18 cellular contexts compared by ENCODE assay signal in the genomic region with DNA sequence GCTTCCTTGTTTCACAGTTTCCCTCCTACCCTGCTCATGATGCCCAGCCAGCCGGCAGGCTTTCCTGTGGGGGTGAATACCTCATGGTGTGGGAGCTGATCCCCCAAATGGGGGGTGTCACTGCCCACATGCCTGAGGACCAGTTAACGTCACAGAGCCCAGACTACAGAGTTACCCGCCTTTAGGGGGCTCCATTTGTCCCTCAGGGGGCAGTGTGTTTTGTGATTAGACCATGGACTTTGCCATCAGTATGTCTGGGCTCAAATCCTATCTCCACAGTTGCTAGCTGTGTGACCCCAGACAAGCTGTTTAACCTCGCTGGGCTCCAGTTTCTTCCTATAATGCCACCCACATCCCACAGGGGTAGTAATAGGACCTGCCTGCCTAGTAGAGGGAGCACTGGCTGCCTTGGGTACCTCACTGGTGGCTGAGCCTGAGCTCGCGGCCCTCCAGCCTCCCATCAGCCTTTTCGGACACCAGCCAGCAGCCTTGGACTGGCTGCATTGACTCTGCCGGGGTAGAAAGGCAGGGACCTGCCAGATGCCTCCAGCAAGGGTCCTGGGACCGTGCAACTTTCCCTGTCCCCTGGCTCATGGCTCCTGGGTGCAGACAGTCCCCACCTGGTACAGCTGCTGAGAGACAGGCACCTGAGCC.
DNase-seq lines count a peak whose midpoint lies in the region; ATAC-seq and TF ChIP-seq lines count a peak whose summit lies in the region.
"Had no signal": no experiment of that assay in that cellular context is flagged by ENCODE, and none has a peak within 500 bp of the region (broad histone marks: within the 10 kb centered on the region; RNA-seq: fewer than 3 reads in every experiment).

No MANE protein-coding gene starts in this region.

- no peaks in the 10 kb centered on the region for H3K4me1 Mint-ChIP-seq in activated T-cell treated with anti-CD3 and anti-CD28 coated beads, Interleukin-2, amount 50 U/mL, for 72 hours (ENCODE audit: low read depth)
- H3K4me1 Mint-ChIP-seq: activated CD4-positive, alpha-beta T cell treated with anti-CD3 and anti-CD28 coated beads for 36 hours had no signal

- peaks cover 6% of the 10 kb centered on the region for H4K20me1 ChIP-seq in hepatocyte (ENCODE audit: insufficient read depth, poor library complexity, severe bottlenecking)

- no peak overlapping the region for H3K4me3 Mint-ChIP-seq in activated T-cell treated with anti-CD3 and anti-CD28 coated beads, Interleukin-2, amount 50 U/mL, for 72 hours
- H3K4me3 Mint-ChIP-seq: activated CD4-positive, alpha-beta T cell treated with anti-CD3 and anti-CD28 coated beads for 36 hours; dendritic cell treated with granulocyte-macrophage colony-stimulating factor and Interleukin-4, amounts not matched to agents 40 ng/mL and 50 ng/mL, for 4 days; stimulated activated naive CD8-positive, alpha-beta T cell treated with anti-CD3 and anti-CD28 coated beads, Interleukin-15, Interleukin-2, amounts not matched to agents 100 ng/mL and 50 ng/mL, for 24 hours; T-helper 17 cell had no signal

- no peaks in the 10 kb centered on the region for H3K27me3 Mint-ChIP-seq in activated T-cell treated with anti-CD3 and anti-CD28 coated beads, Interleukin-2, amount 50 U/mL, for 72 hours (ENCODE audit: low read depth)
- H3K27me3 Mint-ChIP-seq: activated CD4-positive, alpha-beta T cell treated with anti-CD3 and anti-CD28 coated beads for 36 hours; stimulated activated naive CD8-positive, alpha-beta T cell treated with anti-CD3 and anti-CD28 coated beads, Interleukin-15, Interleukin-2, amounts not matched to agents 100 ng/mL and 50 ng/mL, for 24 hours had no signal

- no peak overlapping the region for H2AFZ ChIP-seq in hepatocyte
- no peak overlapping the region for H2AFZ ChIP-seq in parathyroid adenoma

- DNase-seq in NT2/D1 (ENCODE audit: low read depth, low spot score), result no peak
- no peak for DNase-seq in hepatocyte (ENCODE audit: low spot score)
- no peak for DNase-seq in DMS53 treated with DMSO at 0.1 percent for 48 hours (lab: John Stamatoyannopoulos, UW; ENCODE audit: unreplicated experiment)
- no peak for DNase-seq in activated T-cell treated with anti-CD3 and anti-CD28 coated beads, Interleukin-2, amount 50 U/mL, for 72 hours
- DNase-seq in AG08396 (ENCODE audit: low spot score), result no peak
- DNase-seq in activated CD4-positive, alpha-beta T cell treated with anti-CD3 and anti-CD28 coated beads for 48 hours, result no peak
- DNase-seq: activated CD4-positive, alpha-beta T cell treated with anti-CD3 and anti-CD28 coated beads for 36 hours; activated CD8-positive, alpha-beta memory T cell treated with anti-CD3 and anti-CD28 coated beads, Interleukin-2, amount 50 U/mL, for 4 hours; activated naive CD4-positive, alpha-beta T cell; NCI-H526 treated with DMSO at 0.1 percent for 48 hours; T-helper 17 cell had no signal

- H3K36me3 Mint-ChIP-seq in activated T-cell treated with anti-CD3 and anti-CD28 coated beads, Interleukin-2, amount 50 U/mL, for 72 hours (ENCODE audit: insufficient read depth in 2 of 2), result no peaks in the 10 kb centered on the region

- H3K4me2 ChIP-seq in hepatocyte (no peak overlapping the region), parathyroid adenoma (ENCODE audit: low read length) (no peak overlapping the region)

- H3K79me2 ChIP-seq in hepatocyte (peaks cover 15% of the 10 kb centered on the region), parathyroid adenoma (peaks cover 45% of the 10 kb centered on the region)

- no peak overlapping the region for H3K27ac Mint-ChIP-seq in activated T-cell treated with anti-CD3 and anti-CD28 coated beads, Interleukin-2, amount 50 U/mL, for 72 hours
- H3K27ac Mint-ChIP-seq: activated CD4-positive, alpha-beta T cell treated with anti-CD3 and anti-CD28 coated beads for 36 hours; dendritic cell treated with granulocyte-macrophage colony-stimulating factor and Interleukin-4, amounts not matched to agents 40 ng/mL and 50 ng/mL, for 4 days; stimulated activated naive CD8-positive, alpha-beta T cell treated with anti-CD3 and anti-CD28 coated beads, Interleukin-15, Interleukin-2, amounts not matched to agents 100 ng/mL and 50 ng/mL, for 24 hours; T-helper 17 cell had no signal

- H3K9ac ChIP-seq in NT2/D1 (ENCODE audit: insufficient read length, low read depth) (peak overlapping the region; percentile 72), parathyroid adenoma (no peak overlapping the region)

- H3K9me3 ChIP-seq in NT2/D1 (ENCODE audit: insufficient read depth, low read length) (no peaks in the 10 kb centered on the region), hepatocyte (ENCODE audit: low read depth) (no peaks in the 10 kb centered on the region), parathyroid adenoma (ENCODE audit: control insufficient read depth, low read length) (no peaks in the 10 kb centered on the region)
- H3K9me3 ChIP-seq: esophagus muscularis mucosa, mucosa of descending colon, pancreas had no signal

- WGBS in hepatocyte (ENCODE audit: low lambda C conversion rate, missing lambda C conversion rate), result 87% methylated on average over 9 of the region's 9 CpGs

- H3K9me3 Mint-ChIP-seq in activated T-cell treated with anti-CD3 and anti-CD28 coated beads, Interleukin-2, amount 50 U/mL, for 72 hours, result no peaks in the 10 kb centered on the region
- H3K9me3 Mint-ChIP-seq: dendritic cell treated with granulocyte-macrophage colony-stimulating factor and Interleukin-4, amounts not matched to agents 40 ng/mL and 50 ng/mL, for 4 days; stimulated activated naive CD8-positive, alpha-beta T cell treated with anti-CD3 and anti-CD28 coated beads, Interleukin-15, Interleukin-2, amounts not matched to agents 100 ng/mL and 50 ng/mL, for 24 hours had no signal

- no peak overlapping the region for H3K4me3 ChIP-seq in NT2/D1 (ENCODE audit: insufficient read length, low read depth)
- no peak overlapping the region for H3K4me3 ChIP-seq in hepatocyte
- H3K4me3 ChIP-seq in parathyroid adenoma (ENCODE audit: low read depth, low read length), result no peak overlapping the region
- H3K4me3 ChIP-seq: esophagus muscularis mucosa, mucosa of descending colon, pancreas had no signal

- TF ChIP-seq CTCF in C4-2B (conservative IDR thresholded peaks at IDR 0.05), result no peak
- no peak for TF ChIP-seq CTCF in hepatocyte (IDR thresholded peaks at IDR 0.05; ENCODE audit: poor library complexity)
- no peak for TF ChIP-seq CTCF in parathyroid adenoma (IDR thresholded peaks at IDR 0.05)

- H3K27me3 ChIP-seq in NT2/D1 (ENCODE audit: insufficient read depth, insufficient read length), result no peaks in the 10 kb centered on the region
- H3K27me3 ChIP-seq in hepatocyte, result no peaks in the 10 kb centered on the region
- no peaks in the 10 kb centered on the region for H3K27me3 ChIP-seq in parathyroid adenoma (ENCODE audit: control insufficient read depth, insufficient read depth, low read length)
- H3K27me3 ChIP-seq: esophagus muscularis mucosa, pancreas had no signal

- H3K27ac ChIP-seq in C4-2B (peak overlapping the region; percentile 93), hepatocyte (peak overlapping the region; percentile 77), parathyroid adenoma (peak overlapping the region; percentile 77)
- H3K27ac ChIP-seq: esophagus muscularis mucosa had no signal

- H3K9me2 ChIP-seq in hepatocyte (replicated peaks; ENCODE audit: insufficient read depth), result no peaks in the 10 kb centered on the region

- no peak for ATAC-seq in activated T-cell treated with anti-CD3 and anti-CD28 coated beads, Interleukin-2, amount 50 U/mL, for 72 hours (replicated peaks in 1 of 2)
- ATAC-seq: activated CD4-positive, alpha-beta T cell treated with anti-CD3 and anti-CD28 coated beads for 36 hours; mucosa of descending colon; T-helper 17 cell had no signal

- H3K4me1 ChIP-seq in NT2/D1 (ENCODE audit: insufficient read depth, insufficient read length), result peaks cover 58% of the 10 kb centered on the region
- H3K4me1 ChIP-seq in hepatocyte (ENCODE audit: insufficient read depth), result peaks cover 64% of the 10 kb centered on the region
- H3K4me1 ChIP-seq in parathyroid adenoma, result peaks cover 70% of the 10 kb centered on the region

- H3K36me3 ChIP-seq in NT2/D1 (ENCODE audit: insufficient read depth, insufficient read length, low read length) (no peaks in the 10 kb centered on the region), hepatocyte (replicated peaks; ENCODE audit: insufficient read depth, low read depth) (no peaks in the 10 kb centered on the region), parathyroid adenoma (ENCODE audit: control insufficient read depth, insufficient read depth, low read length) (no peaks in the 10 kb centered on the region)
- H3K36me3 ChIP-seq: esophagus muscularis mucosa, pancreas had no signal
